ENCODE assay signal across 8 cellular contexts in the genomic region with DNA sequence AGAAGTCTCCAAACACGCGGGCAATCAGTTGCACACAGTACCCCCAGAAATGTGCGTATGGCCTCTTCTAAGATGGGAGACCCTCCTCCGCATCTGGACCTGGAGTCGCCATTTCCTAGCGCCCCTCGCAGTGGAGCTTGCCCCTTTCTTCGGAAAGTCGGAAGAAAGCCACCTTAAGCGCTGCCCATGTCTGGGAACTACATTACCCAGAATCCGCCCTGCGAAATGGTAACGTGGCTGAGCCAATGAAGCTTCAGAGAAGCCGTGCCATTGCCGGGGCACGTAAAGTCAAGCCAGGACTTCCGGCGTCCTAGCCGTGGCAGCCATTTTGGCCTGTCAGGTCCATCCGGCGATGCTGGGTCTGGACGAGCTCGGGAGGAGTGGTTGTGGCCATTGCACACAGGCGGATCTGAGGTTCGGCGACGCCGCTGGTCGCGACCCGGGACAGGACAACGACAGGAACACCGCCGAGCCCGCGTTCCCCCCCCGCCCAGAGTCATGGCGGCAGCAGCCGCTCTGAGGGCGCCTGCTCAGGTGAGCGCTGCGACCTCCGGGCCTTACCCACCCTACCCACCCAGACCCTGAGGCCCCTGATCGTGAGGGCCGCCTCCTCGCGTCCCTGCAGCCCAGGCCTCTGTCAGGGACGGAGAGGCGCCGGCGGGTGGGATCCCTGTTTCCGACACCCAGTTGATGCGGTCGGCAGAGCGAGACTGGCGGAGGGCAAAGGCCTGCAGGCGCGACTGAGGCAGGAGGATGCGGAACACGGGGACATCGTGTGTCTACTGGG. TPM values are rescaled to one million over a fixed set of nuclear protein-coding genes. Genes with fewer than 3 reads are reported as not detected.
DNase-seq lines count a peak whose midpoint lies in the region; ATAC-seq and TF ChIP-seq lines count a peak whose summit lies in the region.

Gene ZNF586 (plus strand): TSS at position 332 of the 787 bp plus-strand sequence. CDS start 167 bp downstream, at position 499.

- peaks cover 7% of the 10 kb centered on the region; the same call in 1 of the 2 replicates for H3K4me1 ChIP-seq in PC-9 (replicated peaks; ENCODE audit: insufficient read depth)
- peaks cover 0 to 2% of the 10 kb centered on the region in 2 donors for H3K4me1 ChIP-seq in esophagus (ENCODE audit: control insufficient read depth in 2 of 2, insufficient read depth in 2 of 2, low read length in 1 of 2)
- peaks cover 11% of the 10 kb centered on the region for H3K4me1 ChIP-seq in muscle layer of colon (ENCODE audit: insufficient read depth, low read length)

- no peaks in the 10 kb centered on the region for H3K9me2 ChIP-seq in PC-9 (ENCODE audit: insufficient read depth)

- H3K79me2 ChIP-seq in PC-9 (ENCODE audit: low read depth), result peaks cover 47% of the 10 kb centered on the region

- TF ChIP-seq CTCF in PC-9 (conservative IDR thresholded peaks at IDR 0.05), result no peak

- no peaks in the 10 kb centered on the region for H3F3A ChIP-seq in PC-9 (ENCODE audit: insufficient read depth, low read depth)

- H3K9me3 ChIP-seq in PC-9 (ENCODE audit: insufficient read depth, low read depth) (peaks cover 21% of the 10 kb centered on the region), esophagus (ENCODE audit: control insufficient read depth in 2 of 2, insufficient read depth in 1 of 2, low read depth in 1 of 2, low read length in 1 of 2) (peaks cover 4 to 6% of the 10 kb centered on the region in 2 donors), muscle layer of colon (ENCODE audit: low read length) (peaks cover 4% of the 10 kb centered on the region)

- 3% methylated on average over 59 to 61 of the region's 61 CpGs for WGBS in esophagus, 2 donors

- no TSS peak for BruUV-seq in PC-9 (replicated peaks; lab: Mats Ljungman, UMichigan)

- H2AFZ ChIP-seq in PC-9, result peak within 1 kb of the TSS; percentile 78

- H3K4me2 ChIP-seq in PC-9, result peak within 1 kb of the TSS; percentile 94

- POLR2A ChIA-PET in PC-9 (lab: Charles Lee; ENCODE audit: unreplicated experiment), result interaction anchor here (0.6 to 0.7 kb wide), 5 partner anchors 32 to 780 kb away, joined by 3 to 11 read pairs (median 4); partner anchors contain the start of gene ZNF211

- H3K4me3 ChIP-seq in PC-9, result peak within 1 kb of the TSS; percentile 78
- H3K4me3 ChIP-seq in esophagus (ENCODE audit: low read depth in 1 of 2, low read length in 2 of 2), result peak within 1 kb of the TSS; percentile 66 to 86
- peak within 1 kb of the TSS; percentile 71 for H3K4me3 ChIP-seq in muscle layer of colon (ENCODE audit: low read depth in 1 of 2, low read length in 2 of 2)

- H3K27ac ChIP-seq in PC-9 (no peak within 1 kb of the TSS), esophagus (ENCODE audit: low read depth in 2 of 2, low read length in 1 of 2) (peak within 1 kb of the TSS; percentile 81 to 94), muscle layer of colon (ENCODE audit: low read depth, low read length) (peak within 1 kb of the TSS; percentile 73)

- peak; percentile 90 for ATAC-seq in GM21360 (IDR thresholded peaks at IDR 0.05; ENCODE audit: unreplicated experiment)

- CTCF ChIA-PET in PC-9 (lab: Charles Lee), result no interaction called here

- intact Hi-C loops in PC-9 (cut with micrococcal nuclease; ENCODE audit: unreplicated experiment), result loop anchor here (1.0 kb wide), 1 partner anchor 45 kb away; the partner anchor contains the start of gene ZNF552

- peaks cover 32% of the 10 kb centered on the region for H3K36me3 ChIP-seq in PC-9 (ENCODE audit: low read depth)
- H3K36me3 ChIP-seq in esophagus (ENCODE audit: control insufficient read depth in 2 of 2, insufficient read depth in 2 of 2, low read length in 1 of 2), result peaks cover 5 to 8% of the 10 kb centered on the region in 2 donors
- H3K36me3 ChIP-seq in muscle layer of colon (ENCODE audit: insufficient read depth, low read length), result peaks cover 19% of the 10 kb centered on the region

- no peaks in the 10 kb centered on the region for H4K20me1 ChIP-seq in PC-9 (ENCODE audit: insufficient read depth)

- DNase-seq in COR-L47 (lab: John Stamatoyannopoulos, UW), result peak; percentile 88
- DNase-seq in HT1080 (ENCODE audit: low read depth), result peak; percentile 86
- DNase-seq in PC-9, result peak; percentile 85 to 90
- DNase-seq in activated T-cell treated with anti-CD3 and anti-CD28 coated beads, Interleukin-2, amount 50 U/mL, for 1 hour, result peak; percentile 82
- peak; percentile 71 to 81 for DNase-seq in stimulated activated CD8-positive, alpha-beta memory T cell treated with anti-CD3 and anti-CD28 coated beads, Interleukin-7, amount 100 ng/mL, for 1 hour (ENCODE audit: low read depth in 2 of 2)

- H3K27me3 ChIP-seq in PC-9 (ENCODE audit: insufficient read depth, low read depth) (no peaks in the 10 kb centered on the region), esophagus (ENCODE audit: control insufficient read depth in 1 of 2, insufficient read depth in 2 of 2, low read length in 2 of 2) (no peaks in the 10 kb centered on the region), muscle layer of colon (ENCODE audit: control insufficient read depth in 1 of 2, insufficient read depth in 2 of 2, low read length in 2 of 2) (no peaks in the 10 kb centered on the region)

- no peak within 1 kb of the TSS for H3K9ac ChIP-seq in muscle layer of colon (ENCODE audit: low read length)

RNA-seq across cellular contexts. Expression of gene ZNF586, which starts in this region (rescaled TPM):
- 11.6 and 12.1 TPM in 2 replicates for total RNA-seq in HT1080 (2014; rRNA removed; shearing (Covaris generic))
- 9.3 and 11.2 TPM in 2 replicates for polyA plus RNA-seq in HT1080 (2015; cell fraction: cytosol; rRNA removed)
- 12.1 and 13.5 TPM in 2 replicates for polyA plus RNA-seq in HT1080 (2015; cell fraction: nucleus; rRNA removed)
- total RNA-seq in PC-9 (2021), result 19.0 and 21.3 TPM in 2 replicates
- 1 to 10 TPM; 5.0 to 5.4 TPM for polyA plus RNA-seq in esophagus
